Comparison of ENCODE assay signal across 8 cellular contexts in the genomic region with DNA sequence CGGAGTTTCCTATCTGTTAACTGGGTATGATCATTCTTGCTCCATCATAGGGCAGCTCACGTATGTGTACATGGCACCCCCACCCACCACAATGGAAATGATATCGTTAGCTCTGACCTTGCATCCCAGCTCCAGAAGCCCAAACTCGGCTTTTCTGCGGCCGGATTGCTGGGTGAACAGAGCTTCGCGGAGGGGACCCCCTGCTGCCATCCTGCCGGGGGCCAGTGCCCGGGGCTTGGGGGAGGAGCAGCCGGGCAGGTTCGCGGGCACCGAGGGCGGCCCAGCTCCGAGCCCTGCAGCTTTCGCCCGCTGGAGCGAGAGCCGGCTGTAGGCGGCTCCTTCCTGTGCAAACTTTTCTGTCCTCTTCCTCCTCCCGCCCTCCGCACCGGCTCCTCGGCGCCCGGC. TPM values are rescaled to one million over a fixed set of nuclear protein-coding genes. Genes with fewer than 3 reads are reported as not detected.
DNase-seq lines count a peak whose midpoint lies in the region; ATAC-seq and TF ChIP-seq lines count a peak whose summit lies in the region.

No MANE protein-coding gene starts in this region.

- H4K20me1 ChIP-seq in neural cell (ENCODE audit: insufficient read depth), result no peaks in the 10 kb centered on the region

- H3K27ac ChIP-seq in neural cell (ENCODE audit: low read length), result no peak overlapping the region

- H3K9me2 ChIP-seq in neural cell (ENCODE audit: insufficient read depth, low read length), result no peaks in the 10 kb centered on the region

- H3K27me3 ChIP-seq in neural cell (ENCODE audit: insufficient read depth, low read depth, low read length), result peaks cover 17% of the 10 kb centered on the region

- H2AFZ ChIP-seq in neural cell (ENCODE audit: low read depth, low read length), result no peak overlapping the region

- no peak for TF ChIP-seq RAD21 in neural cell (conservative IDR thresholded peaks at IDR 0.05)

- ATAC-seq in HG02973 (IDR thresholded peaks at IDR 0.05; ENCODE audit: unreplicated experiment), result peak; percentile 59

- no peaks in the 10 kb centered on the region for H3K9me3 ChIP-seq in neural cell (ENCODE audit: low read length)

- no peaks in the 10 kb centered on the region for H3K79me2 ChIP-seq in neural cell (replicated peaks; ENCODE audit: insufficient read depth, low read length)

- peak overlapping the region; percentile 66 for H3K4me3 ChIP-seq in neural cell (ENCODE audit: low read length)

- peak overlapping the region; percentile 20 for H3K9ac ChIP-seq in neural cell (ENCODE audit: low read length)

- no peaks in the 10 kb centered on the region for H3K36me3 ChIP-seq in neural cell (ENCODE audit: insufficient read depth, low read length)

- TF ChIP-seq EP300 in neural cell (conservative IDR thresholded peaks at IDR 0.05; ENCODE audit: poor library complexity, severe bottlenecking), result no peak

- no peak overlapping the region for H3K4me2 ChIP-seq in neural cell (ENCODE audit: low read length)

- peaks cover 5% of the 10 kb centered on the region for H3F3A ChIP-seq in neural cell (ENCODE audit: insufficient read depth, low read length, poor library complexity, severe bottlenecking)

- peak; percentile 29 for DNase-seq in NCI-H345 (lab: John Stamatoyannopoulos, UW)
- DNase-seq in NCI-H345 treated with DMSO at 0.1 percent for 48 hours (lab: John Stamatoyannopoulos, UW; ENCODE audit: unreplicated experiment), result no peak
- DNase-seq in NOMO-1 treated with dmso at 0.1 percent for 144 hours (lab: John Stamatoyannopoulos, UW; ENCODE audit: unreplicated experiment), result peak; percentile 61
- peak; percentile 39 for DNase-seq in activated T-cell treated with anti-CD3 and anti-CD28 coated beads for 48 hours (ENCODE audit: low read depth)
- peak; percentile 28 for DNase-seq in fibroblast of gingiva (ENCODE audit: low read depth)
- DNase-seq in NCI-H1092 (lab: John Stamatoyannopoulos, UW), result no peak

- no peak for TF ChIP-seq CTCF in neural cell (IDR thresholded peaks at IDR 0.05; ENCODE audit: poor library complexity, severe bottlenecking)

TF ChIP-seq in neural cell, 6 proteins besides CTCF, POLR2A, EP300 and RAD21:
- no peak for TF ChIP-seq EZH2 (IDR thresholded peaks at IDR 0.05; ENCODE audit: borderline replicate concordance, insufficient read depth, low read length, poor library complexity, severe bottlenecking)
- TF ChIP-seq SMC3 (conservative IDR thresholded peaks at IDR 0.05; ENCODE audit: poor library complexity), result no peak
- no peak for TF ChIP-seq TAF1 (IDR thresholded peaks at IDR 0.05; ENCODE audit: low read depth)
- TF ChIP-seq POLR2AphosphoS5 (IDR thresholded peaks at IDR 0.05), result no peak
- TF ChIP-seq, protein P1, sequence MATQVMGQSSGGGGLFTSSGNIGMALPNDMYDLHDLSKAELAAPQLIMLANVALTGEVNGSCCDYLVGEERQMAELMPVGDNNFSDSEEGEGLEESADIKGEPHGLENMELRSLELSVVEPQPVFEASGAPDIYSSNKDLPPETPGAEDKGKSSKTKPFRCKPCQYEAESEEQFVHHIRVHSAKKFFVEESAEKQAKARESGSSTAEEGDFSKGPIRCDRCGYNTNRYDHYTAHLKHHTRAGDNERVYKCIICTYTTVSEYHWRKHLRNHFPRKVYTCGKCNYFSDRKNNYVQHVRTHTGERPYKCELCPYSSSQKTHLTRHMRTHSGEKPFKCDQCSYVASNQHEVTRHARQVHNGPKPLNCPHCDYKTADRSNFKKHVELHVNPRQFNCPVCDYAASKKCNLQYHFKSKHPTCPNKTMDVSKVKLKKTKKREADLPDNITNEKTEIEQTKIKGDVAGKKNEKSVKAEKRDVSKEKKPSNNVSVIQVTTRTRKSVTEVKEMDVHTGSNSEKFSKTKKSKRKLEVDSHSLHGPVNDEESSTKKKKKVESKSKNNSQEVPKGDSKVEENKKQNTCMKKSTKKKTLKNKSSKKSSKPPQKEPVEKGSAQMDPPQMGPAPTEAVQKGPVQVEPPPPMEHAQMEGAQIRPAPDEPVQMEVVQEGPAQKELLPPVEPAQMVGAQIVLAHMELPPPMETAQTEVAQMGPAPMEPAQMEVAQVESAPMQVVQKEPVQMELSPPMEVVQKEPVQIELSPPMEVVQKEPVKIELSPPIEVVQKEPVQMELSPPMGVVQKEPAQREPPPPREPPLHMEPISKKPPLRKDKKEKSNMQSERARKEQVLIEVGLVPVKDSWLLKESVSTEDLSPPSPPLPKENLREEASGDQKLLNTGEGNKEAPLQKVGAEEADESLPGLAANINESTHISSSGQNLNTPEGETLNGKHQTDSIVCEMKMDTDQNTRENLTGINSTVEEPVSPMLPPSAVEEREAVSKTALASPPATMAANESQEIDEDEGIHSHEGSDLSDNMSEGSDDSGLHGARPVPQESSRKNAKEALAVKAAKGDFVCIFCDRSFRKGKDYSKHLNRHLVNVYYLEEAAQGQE (IDR thresholded peaks at IDR 0.05; ENCODE audit: borderline replicate concordance), result no peak
- TF ChIP-seq MXI1 (conservative IDR thresholded peaks at IDR 0.05; ENCODE audit: poor library complexity, severe bottlenecking), result no peak

RNA-seq across cellular contexts. Expression of a gene that starts 24.9 kb away (rescaled TPM):
- polyA plus RNA-seq in neural cell, result 3.0 and 6.0 TPM in 2 replicates
- polyA minus RNA-seq in neural cell, result 0.97 and 2.5 TPM in 2 replicates

Comparison
In these comparisons a context has a peak if more than half of its experiments do, and no peak if none do; other contexts are left out.
1. DNase-seq: peak in NCI-H345 (single experiment), NOMO-1 treated with dmso at 0.1 percent for 144 hours (single experiment), activated T-cell treated with anti-CD3 and anti-CD28 coated beads for 48 hours (single experiment) and fibroblast of gingiva (single experiment); none in NCI-H345 treated with DMSO at 0.1 percent for 48 hours (single experiment) and NCI-H1092 (single experiment).